In the genomic region with DNA sequence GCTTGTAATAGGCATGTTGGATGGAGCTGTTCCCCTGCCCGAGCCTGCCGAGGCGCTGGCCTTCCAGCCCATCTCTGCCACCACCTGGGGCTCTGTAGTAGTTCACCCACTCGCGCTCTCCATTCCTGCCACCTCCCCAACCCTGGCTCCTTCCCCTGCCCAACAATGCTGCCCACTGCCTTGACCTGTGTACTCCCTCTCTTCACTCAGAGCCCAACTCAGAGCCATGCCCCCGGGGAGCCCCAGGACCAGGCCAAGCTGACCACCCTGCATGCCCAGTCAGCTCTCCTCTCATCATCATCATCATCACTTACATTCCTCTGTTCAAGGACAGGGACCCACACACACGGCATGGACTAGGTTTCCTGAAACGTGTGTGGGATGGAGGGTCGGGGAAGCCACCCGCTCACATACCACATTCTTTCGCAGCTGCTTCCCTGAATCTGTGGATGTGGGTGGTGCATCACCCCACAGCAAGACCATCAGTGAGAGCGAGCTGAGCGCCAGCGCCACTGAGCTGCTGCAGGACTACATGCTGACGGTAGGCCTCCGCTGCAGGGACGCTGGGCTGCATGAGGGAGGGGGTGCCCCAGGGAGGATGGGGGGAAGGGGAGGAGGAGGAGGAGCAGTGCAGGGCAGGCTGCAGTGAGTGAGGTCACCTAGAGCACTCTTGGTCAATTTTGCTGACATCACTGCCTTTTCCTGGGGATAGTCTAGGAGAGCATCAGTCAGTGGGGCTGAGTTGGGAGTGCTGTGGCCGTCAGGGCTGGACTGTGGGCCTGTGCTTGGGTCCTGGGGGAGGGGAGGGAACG, we compare ENCODE assay signal across 12 cellular contexts. TPM values are rescaled to one million over a fixed set of nuclear protein-coding genes. Genes with fewer than 3 reads are reported as not detected.
DNase-seq lines count a peak whose midpoint lies in the region; ATAC-seq and TF ChIP-seq lines count a peak whose summit lies in the region.
"Had no signal": no experiment of that assay in that cellular context is flagged by ENCODE, and none has a peak within 500 bp of the region (broad histone marks: within the 10 kb centered on the region; RNA-seq: fewer than 3 reads in every experiment).

No MANE protein-coding gene starts in this region.

- peak overlapping the region; percentile 51 for H3K27ac Mint-ChIP-seq in activated T-cell treated with anti-CD3 and anti-CD28 coated beads, Interleukin-2, amount 50 U/mL, for 72 hours

- H3K36me3 ChIP-seq in lower lobe of right lung = peaks cover 96% of the 10 kb centered on the region

- H3K4me3 ChIP-seq in lower lobe of right lung = no peak overlapping the region
- H3K4me3 ChIP-seq: upper lobe of left lung had no signal

- no peaks in the 10 kb centered on the region for H3K27me3 Mint-ChIP-seq in activated T-cell treated with anti-CD3 and anti-CD28 coated beads, Interleukin-2, amount 50 U/mL, for 72 hours (ENCODE audit: low read depth)

- intact Hi-C loops in posterior vena cava (cut with DNase I) = loop anchor here in 1 of 2 donors (10.0 kb wide), 1 partner anchor 1942 kb away; no protein-coding TSS in a partner anchor
- intact Hi-C loops in lower lobe of right lung (cut with DNase I) = no loop called here

- POLR2A ChIA-PET in RWPE1 (lab: Yijun Ruan, JAX; ENCODE audit: low non-redundant PET) = no interaction called here

- no peaks in the 10 kb centered on the region for H3K27me3 ChIP-seq in lower lobe of right lung (ENCODE audit: low read depth)
- H3K27me3 ChIP-seq: upper lobe of left lung had no signal

- DNase-seq in activated T-cell treated with anti-CD3 and anti-CD28 coated beads, Interleukin-2, amount 50 U/mL, for 72 hours = no peak
- no peak for DNase-seq in activated T-cell treated with anti-CD3 and anti-CD28 coated beads for 4 hours
- DNase-seq in RWPE1 (ENCODE audit: low spot score) = no peak
- peak; percentile 75 for DNase-seq in posterior vena cava (ENCODE audit: low spot score)
- no peak for DNase-seq in OCI-M1 (lab: John Stamatoyannopoulos, UW)
- no peak for DNase-seq in OCI-M2 (lab: John Stamatoyannopoulos, UW; ENCODE audit: unreplicated experiment)
- DNase-seq in lower lobe of right lung = no peak
- DNase-seq: GF-D8, NCI-H1417, NCI-H82 had no signal

- peaks cover 10% of the 10 kb centered on the region for H3K4me1 Mint-ChIP-seq in activated T-cell treated with anti-CD3 and anti-CD28 coated beads, Interleukin-2, amount 50 U/mL, for 72 hours (ENCODE audit: low read depth)

- peaks cover 0 to 29% of the 10 kb centered on the region in 2 donors for H3K36me3 Mint-ChIP-seq in activated T-cell treated with anti-CD3 and anti-CD28 coated beads, Interleukin-2, amount 50 U/mL, for 72 hours (ENCODE audit: insufficient read depth in 2 of 2)

- CTCF ChIA-PET in RWPE1 (lab: Yijun Ruan, JAX) = no interaction called here

- ATAC-seq in activated T-cell treated with anti-CD3 and anti-CD28 coated beads, Interleukin-2, amount 50 U/mL, for 72 hours (replicated peaks in 1 of 2) = no peak
- ATAC-seq in lower lobe of right lung = no peak

- H3K4me1 ChIP-seq in lower lobe of right lung = no peaks in the 10 kb centered on the region
- H3K4me1 ChIP-seq: upper lobe of left lung had no signal

- no peaks in the 10 kb centered on the region for H3K9me3 Mint-ChIP-seq in activated T-cell treated with anti-CD3 and anti-CD28 coated beads, Interleukin-2, amount 50 U/mL, for 72 hours

- H3K27ac ChIP-seq in RWPE1 = peak overlapping the region; percentile 53
- peak overlapping the region; percentile 86 for H3K27ac ChIP-seq in cingulate gyrus (ENCODE audit: low read depth, low read length)
- H3K27ac ChIP-seq in lower lobe of right lung = no peak overlapping the region
- H3K27ac ChIP-seq: upper lobe of left lung had no signal

- no peak overlapping the region for H3K4me3 Mint-ChIP-seq in activated T-cell treated with anti-CD3 and anti-CD28 coated beads, Interleukin-2, amount 50 U/mL, for 72 hours

- no peak for TF ChIP-seq CTCF in RWPE1 (conservative IDR thresholded peaks at IDR 0.05; ENCODE audit: low read depth)
- TF ChIP-seq CTCF in lower lobe of right lung (IDR thresholded peaks at IDR 0.05) = no peak

- no peaks in the 10 kb centered on the region for H3K9me3 ChIP-seq in lower lobe of right lung
- H3K9me3 ChIP-seq: upper lobe of left lung had no signal

RNA-seq across cellular contexts. Expression of a gene that starts 15.5 kb away (rescaled TPM):
- total RNA-seq in activated T-cell treated with anti-CD3 and anti-CD28 coated beads, Interleukin-2, amount 50 U/mL, for 72 hours = under 1 TPM; 0.36 to 0.76 TPM
- 10 to 100 TPM in 1 of 2 donors, 1 to 10 TPM in 1; 8.5 to 10.4 TPM for total RNA-seq in posterior vena cava
- total RNA-seq in lower lobe of right lung = 2.5 TPM

RNA-seq across cellular contexts. Expression of a gene that starts 38.3 kb away (rescaled TPM):
- total RNA-seq in activated T-cell treated with anti-CD3 and anti-CD28 coated beads, Interleukin-2, amount 50 U/mL, for 72 hours = 100 to 1,000 TPM; 107 to 118 TPM
- total RNA-seq in posterior vena cava (10 to 100 TPM; 32.5 to 35.1 TPM), lower lobe of right lung (54.3 TPM)
